In genomic region chr17:47096343-47096742, GRCh38 we compare ENCODE assay signal across 24 cellular contexts.
A peak's percentile ranks its signal among the peaks of the same experiment; 100 is the strongest.
DNase-seq lines count a peak whose midpoint lies in the region; ATAC-seq and TF ChIP-seq lines count a peak whose summit lies in the region.
"Had no signal": no experiment of that assay in that cellular context is flagged by ENCODE, and none has a peak within 500 bp of the region (broad histone marks: within the 10 kb centered on the region; RNA-seq: fewer than 3 reads in every experiment).

No MANE protein-coding gene starts in this region.

- H3K27ac Mint-ChIP-seq in CD4-positive, alpha-beta T cell, result no peak overlapping the region
- peak overlapping the region; percentile 83 for H3K27ac Mint-ChIP-seq in activated B cell treated with CpG ODN at 0.5 μM for 24 hours
- H3K27ac Mint-ChIP-seq in nephron, result peak overlapping the region in 1 of 3 experiments; percentile 29
- no peak overlapping the region for H3K27ac Mint-ChIP-seq in nephron progenitor cell

- peak overlapping the region; percentile 94 for H3K4me2 ChIP-seq in Loucy (ENCODE audit: low read depth, low read length, poor library complexity, severe bottlenecking)

- H3K79me2 ChIP-seq in Loucy (ENCODE audit: insufficient read depth, low read length), result peaks cover 29% of the 10 kb centered on the region

- DNase-seq in CD4-positive, alpha-beta T cell, result no peak
- DNase-seq in activated B cell treated with CpG ODN at 0.5 μM for 24 hours, result no peak
- no peak for DNase-seq in stimulated activated CD4-positive, alpha-beta T cell treated with anti-CD3 and anti-CD28 coated beads, Interleukin-2, amount 100 ng/mL, for 48 hours
- no peak for DNase-seq in nephron progenitor cell
- no peak for DNase-seq in HUDEP-2 (lab: John Stamatoyannopoulos, UW; ENCODE audit: unreplicated experiment in 76 of 76)
- DNase-seq: CD8-positive, alpha-beta memory T cell; DMS 273 treated with DMSO at 0.1 percent for 48 hours; DMS79; GF-D8; GM23248; H7; NCI-H1092 treated with DMSO at 0.1 percent for 48 hours; NCI-H1436; NCI-H187 treated with DMSO at 0.1 percent for 48 hours; NCI-H2107; NCI-H446 treated with DMSO at 0.1 percent for 48 hours; NCI-H526; SHP77 had no signal

- POLR2A ChIA-PET in CD4-positive, alpha-beta T cell (lab: Charles Lee), result no interaction called here
- POLR2A ChIA-PET in activated B cell treated with CpG ODN at 0.5 μM for 24 hours (lab: Charles Lee), result interaction anchor here (0.7 to 0.8 kb wide), 2 partner anchors 111 to 228 kb away, joined by 3 to 8 read pairs; no protein-coding TSS in a partner anchor

- H4K20me1 ChIP-seq in Loucy (ENCODE audit: insufficient read depth, low read length, poor library complexity, severe bottlenecking), result no peaks in the 10 kb centered on the region

- H3K9me3 ChIP-seq in CD4-positive, alpha-beta T cell (ENCODE audit: control insufficient read depth, low read length), result no peaks in the 10 kb centered on the region
- no peaks in the 10 kb centered on the region for H3K9me3 ChIP-seq in Loucy (ENCODE audit: insufficient read depth, low read depth, low read length)

- no peak overlapping the region for H3K27ac ChIP-seq in CD4-positive, alpha-beta T cell (ENCODE audit: low read depth, low read length)
- H3K27ac ChIP-seq: BLaER1 treated with 17β-estradiol and CSF1 and Interleukin-3, amounts not matched to agents 10 nM and 100 nM; GM23248; RWPE1 had no signal

- no peak for TF ChIP-seq CTCF in CD4-positive, alpha-beta T cell (IDR thresholded peaks at IDR 0.05)
- TF ChIP-seq CTCF in Loucy (conservative IDR thresholded peaks at IDR 0.05; ENCODE audit: low read length) (no peak), activated B cell treated with CpG ODN at 0.5 μM for 24 hours (IDR thresholded peaks at IDR 0.05) (no peak), nephron (IDR thresholded peaks at IDR 0.05; ENCODE audit: unreplicated experiment in 3 of 3) (no peak), nephron progenitor cell (IDR thresholded peaks at IDR 0.05) (no peak)

- H2AFZ ChIP-seq in Loucy (ENCODE audit: low read length), result no peak overlapping the region
- H2AFZ ChIP-seq: GM23248 had no signal

- peaks cover 13% of the 10 kb centered on the region for H3K4me1 ChIP-seq in Loucy (ENCODE audit: insufficient read depth, low read length, poor library complexity, severe bottlenecking)

- no peaks in the 10 kb centered on the region for H3K9me3 Mint-ChIP-seq in CD4-positive, alpha-beta T cell
- H3K9me3 Mint-ChIP-seq in activated B cell treated with CpG ODN at 0.5 μM for 24 hours, result no peaks in the 10 kb centered on the region
- H3K9me3 Mint-ChIP-seq in nephron, result peaks cover 13% of the 10 kb centered on the region
- H3K9me3 Mint-ChIP-seq in nephron progenitor cell, result peaks cover 26% of the 10 kb centered on the region
- H3K9me3 Mint-ChIP-seq: CD8-positive, alpha-beta memory T cell had no signal

- no peak overlapping the region for H3K4me3 ChIP-seq in Loucy (ENCODE audit: low read length, poor library complexity, severe bottlenecking)
- H3K4me3 ChIP-seq: BLaER1 treated with 17β-estradiol and CSF1 and Interleukin-3, amounts not matched to agents 10 nM and 100 nM; GM23248 had no signal

- H3K4me3 Mint-ChIP-seq in CD4-positive, alpha-beta T cell, result peak overlapping the region; percentile 30
- H3K4me3 Mint-ChIP-seq in activated B cell treated with CpG ODN at 0.5 μM for 24 hours, result no peak overlapping the region
- H3K4me3 Mint-ChIP-seq in nephron, result peak overlapping the region in 2 of 3 experiments; percentile 15 to 56
- H3K4me3 Mint-ChIP-seq in nephron progenitor cell, result no peak overlapping the region

- H3K9me2 ChIP-seq in Loucy (replicated peaks; ENCODE audit: low read depth, low read length), result no peaks in the 10 kb centered on the region

- H3K27me3 Mint-ChIP-seq in CD4-positive, alpha-beta T cell, result no peaks in the 10 kb centered on the region
- H3K27me3 Mint-ChIP-seq in activated B cell treated with CpG ODN at 0.5 μM for 24 hours (no peaks in the 10 kb centered on the region), nephron (ENCODE audit: low read depth) (no peaks in the 10 kb centered on the region), nephron progenitor cell (ENCODE audit: low read depth, poor library complexity) (no peaks in the 10 kb centered on the region)
- H3K27me3 Mint-ChIP-seq: CD8-positive, alpha-beta memory T cell had no signal

- CTCF ChIA-PET in CD4-positive, alpha-beta T cell (lab: Charles Lee), result no interaction called here
- CTCF ChIA-PET in activated B cell treated with CpG ODN at 0.5 μM for 24 hours (lab: Charles Lee), result no interaction called here

- H3K27me3 ChIP-seq in CD4-positive, alpha-beta T cell (ENCODE audit: control insufficient read depth, insufficient read depth, low read length), result no peaks in the 10 kb centered on the region
- H3K27me3 ChIP-seq in Loucy (ENCODE audit: insufficient read depth, low read length, poor library complexity, severe bottlenecking), result no peaks in the 10 kb centered on the region
- H3K27me3 ChIP-seq: BLaER1 treated with 17β-estradiol and CSF1 and Interleukin-3, amounts not matched to agents 10 nM and 100 nM had no signal

- ATAC-seq in CD4-positive, alpha-beta T cell (ENCODE audit: poor library complexity), result no peak
- no peak for ATAC-seq in activated B cell treated with CpG ODN at 0.5 μM for 24 hours (ENCODE audit: low read depth)
- ATAC-seq in HG02588 (IDR thresholded peaks at IDR 0.05; ENCODE audit: unreplicated experiment), result no peak
- ATAC-seq: Panc1 had no signal

- intact Hi-C loops in CD4-positive, alpha-beta T cell (cut with DNase I, micrococcal nuclease), result loop anchor here in 1 of 2 experiments (2.0 to 5.0 kb wide), 2 partner anchors 30 to 884 kb away; no protein-coding TSS in a partner anchor
- intact Hi-C loops in activated B cell treated with CpG ODN at 0.5 μM for 24 hours (cut with micrococcal nuclease), result no loop called here

- no peaks in the 10 kb centered on the region for H3F3A ChIP-seq in Loucy (ENCODE audit: low read depth)

- H3K36me3 Mint-ChIP-seq in CD4-positive, alpha-beta T cell (ENCODE audit: low read depth), result peaks cover 31% of the 10 kb centered on the region
- H3K36me3 Mint-ChIP-seq in activated B cell treated with CpG ODN at 0.5 μM for 24 hours (ENCODE audit: low read depth) (peaks cover 12% of the 10 kb centered on the region), nephron (ENCODE audit: low read depth) (peaks cover 27% of the 10 kb centered on the region), nephron progenitor cell (ENCODE audit: low read depth) (peaks cover 34% of the 10 kb centered on the region)

- H3K9ac ChIP-seq in Loucy (ENCODE audit: low read depth, low read length, poor library complexity, severe bottlenecking), result no peak overlapping the region
- H3K9ac ChIP-seq: BLaER1 treated with 17β-estradiol and CSF1 and Interleukin-3, amounts not matched to agents 10 nM and 100 nM; GM23248 had no signal

- H3K4me1 Mint-ChIP-seq in CD4-positive, alpha-beta T cell (ENCODE audit: low read depth), result peaks cover 52% of the 10 kb centered on the region
- H3K4me1 Mint-ChIP-seq in activated B cell treated with CpG ODN at 0.5 μM for 24 hours (peaks cover 68% of the 10 kb centered on the region), nephron (peaks cover 15% of the 10 kb centered on the region), nephron progenitor cell (peaks cover 13% of the 10 kb centered on the region)

- no peaks in the 10 kb centered on the region for H3K36me3 ChIP-seq in Loucy (ENCODE audit: insufficient read depth, low read length)

Comparison
In these comparisons a context has a peak if more than half of its experiments do, and no peak if none do; other contexts are left out.
1. H3K4me3 Mint-ChIP-seq: peak in CD4-positive, alpha-beta T cell (single experiment) and nephron (2 of 3); none in activated B cell treated with CpG ODN at 0.5 μM for 24 hours (single experiment) and nephron progenitor cell (single experiment).